Comparison of ENCODE assay signal across 30 cellular contexts in genomic region chr4:47876310-47876709, GRCh38.
"Had no signal": no experiment of that assay in that cellular context is flagged by ENCODE, and none has a peak within 500 bp of the region (broad histone marks: within the 10 kb centered on the region; RNA-seq: fewer than 3 reads in every experiment).

No MANE protein-coding gene starts in this region.

- H3K36me3 ChIP-seq: colonic mucosa, ovary had no signal

- H3K9me3 Mint-ChIP-seq: activated naive CD4-positive, alpha-beta T cell treated with anti-CD3 and anti-CD28 coated beads, Interleukin-2, amount 10 ng/mL, durations not matched to agents 7 days and 5 days; activated T-cell treated with anti-CD3 and anti-CD28 coated beads, Interleukin-2, amount 50 U/mL, for 24 hours; T-helper 2 cell treated with Interferon-gamma antibody and Interleukin-4, amounts not matched to agents 5 μg/mL and 100 μg/mL, for 36 hours had no signal

- DNase-seq: activated CD4-positive, alpha-beta T cell treated with anti-CD3 and anti-CD28 coated beads for 48 hours; activated CD4-positive, alpha-beta T cell treated with anti-CD3 and anti-CD28 coated beads, Interleukin-2, amount 50 U/mL, for 48 hours; activated CD4-positive, CD25-positive, alpha-beta regulatory T cell; activated CD8-positive, alpha-beta memory T cell treated with anti-CD3 and anti-CD28 coated beads, Interleukin-2, amount 50 U/mL, for 48 hours; activated gamma-delta T cell; activated naive CD4-positive, alpha-beta T cell treated with anti-CD3 and anti-CD28 coated beads, Interleukin-2, amount 10 ng/mL, durations not matched to agents 7 days and 5 days; activated T-cell treated with anti-CD3 and anti-CD28 coated beads, Interleukin-2, amount 50 U/mL, for 24 hours; anterior cingulate cortex; colonic mucosa; effector CD8-positive, alpha-beta T cell; esophagus squamous epithelium; left cardiac atrium; left ventricle myocardium superior; naive B cell; nephron progenitor cell; ovary; retina; sigmoid colon; stimulated activated CD4-positive, alpha-beta T cell treated with anti-CD3 and anti-CD28 coated beads, Interleukin-1b, Interleukin-23, amount 100 ng/mL, for 48 hours; stimulated activated naive B cell treated with anti-CD40 and anti-IgM and Interleukin-4, amounts not matched to agents 10 μg/mL and 1 μg/mL and 100 μg/mL, for 72 hours; stomach; T-helper 1 cell; thyroid gland; upper lobe of right lung had no signal

- H3K27ac Mint-ChIP-seq: activated naive CD4-positive, alpha-beta T cell treated with anti-CD3 and anti-CD28 coated beads, Interleukin-2, amount 10 ng/mL, durations not matched to agents 7 days and 5 days; activated T-cell treated with anti-CD3 and anti-CD28 coated beads, Interleukin-2, amount 50 U/mL, for 24 hours; stimulated activated naive B cell treated with anti-CD40 and anti-IgM and Interleukin-4, amounts not matched to agents 10 μg/mL and 1 μg/mL and 100 μg/mL, for 72 hours; T-helper 2 cell treated with Interferon-gamma antibody and Interleukin-4, amounts not matched to agents 5 μg/mL and 100 μg/mL, for 36 hours had no signal

- H3K4me3 Mint-ChIP-seq: activated naive CD4-positive, alpha-beta T cell treated with anti-CD3 and anti-CD28 coated beads, Interleukin-2, amount 10 ng/mL, durations not matched to agents 7 days and 5 days; activated T-cell treated with anti-CD3 and anti-CD28 coated beads, Interleukin-2, amount 50 U/mL, for 24 hours; naive B cell; nephron progenitor cell; stimulated activated naive B cell treated with anti-CD40 and anti-IgM and Interleukin-4, amounts not matched to agents 10 μg/mL and 1 μg/mL and 100 μg/mL, for 72 hours; T-helper 2 cell treated with Interferon-gamma antibody and Interleukin-4, amounts not matched to agents 5 μg/mL and 100 μg/mL, for 36 hours had no signal

- H3K27me3 ChIP-seq: colonic mucosa, esophagus squamous epithelium, gastroesophageal sphincter, hepatocyte, ovary, sigmoid colon, stomach, thyroid gland, upper lobe of right lung had no signal

- H3K27ac ChIP-seq: colonic mucosa, epithelial cell of prostate, esophagus squamous epithelium, gastroesophageal sphincter, hepatocyte, ovary, prostate gland, sigmoid colon, stomach, thyroid gland, upper lobe of right lung had no signal

- H3K4me2 ChIP-seq: hepatocyte, smooth muscle cell had no signal

- H3K27me3 Mint-ChIP-seq: activated naive CD4-positive, alpha-beta T cell treated with anti-CD3 and anti-CD28 coated beads, Interleukin-2, amount 10 ng/mL, durations not matched to agents 7 days and 5 days; activated T-cell treated with anti-CD3 and anti-CD28 coated beads, Interleukin-2, amount 50 U/mL, for 24 hours; naive B cell; stimulated activated naive B cell treated with anti-CD40 and anti-IgM and Interleukin-4, amounts not matched to agents 10 μg/mL and 1 μg/mL and 100 μg/mL, for 72 hours had no signal

- H2AFZ ChIP-seq: hepatocyte had no signal

- H3K4me1 Mint-ChIP-seq: nephron progenitor cell; stimulated activated naive B cell treated with anti-CD40 and anti-IgM and Interleukin-4, amounts not matched to agents 10 μg/mL and 1 μg/mL and 100 μg/mL, for 72 hours had no signal

- H3K4me1 ChIP-seq: colonic mucosa, esophagus squamous epithelium, gastroesophageal sphincter, prostate gland, sigmoid colon, thyroid gland, upper lobe of right lung had no signal

- H3K9me3 ChIP-seq: colonic mucosa, prostate gland, thyroid gland, upper lobe of right lung had no signal

- H3K79me2 ChIP-seq: hepatocyte had no signal

- H3K4me3 ChIP-seq: colonic mucosa, esophagus squamous epithelium, gastroesophageal sphincter, hepatocyte, ovary, prostate gland, sigmoid colon, smooth muscle cell, stomach, thyroid gland, upper lobe of right lung had no signal
